ENCODE assay signal across 26 cellular contexts in genomic region chr5:9399094-9399493, GRCh38.
"Had no signal": no experiment of that assay in that cellular context is flagged by ENCODE, and none has a peak within 500 bp of the region (broad histone marks: within the 10 kb centered on the region; RNA-seq: fewer than 3 reads in every experiment).

No MANE protein-coding gene starts in this region.

- DNase-seq: natural killer cell; occipital lobe; ovary; posterior cingulate gyrus; psoas muscle; right cardiac atrium; stimulated activated CD4-positive, alpha-beta T cell treated with anti-CD3 and anti-CD28 coated beads, Interleukin-15, amount 100 ng/mL, for 24 hours; stimulated activated CD4-positive, alpha-beta T cell treated with anti-CD3 and anti-CD28 coated beads, Interleukin-2, amount 100 ng/mL, for 24 hours; stimulated activated CD4-positive, alpha-beta T cell treated with anti-CD3 and anti-CD28 coated beads, Interleukin-2, amount 100 ng/mL, for 48 hours; stimulated activated CD4-positive, alpha-beta T cell treated with anti-CD3 and anti-CD28 coated beads, Interleukin-4, amount 100 ng/mL, for 24 hours; stimulated activated naive B cell treated with anti-CD40 and anti-IgM and Interleukin-4, amounts not matched to agents 10 μg/mL and 1 μg/mL and 100 μg/mL, for 72 hours; stimulated activated naive CD4-positive, alpha-beta T cell treated with Interleukin-2 at 50 U/mL for 16 hours; stomach; thyroid gland; trophoblast cell; upper lobe of left lung had no signal

- ATAC-seq: natural killer cell; psoas muscle; right cardiac atrium; sciatic nerve; stimulated activated effector memory CD8-positive, alpha-beta T cell treated with anti-CD3 and anti-CD28 coated beads, Interleukin-12 subunit alpha, Interleukin-12 subunit beta, amount 100 ng/mL, for 72 hours; stimulated activated naive B cell treated with anti-CD40 and anti-IgM and Interleukin-4, amounts not matched to agents 10 μg/mL and 1 μg/mL and 100 μg/mL, for 72 hours had no signal

- FAIRE-seq: urothelium cell line had no signal

- H3K27me3 ChIP-seq: neural progenitor cell, ovary, stomach, thyroid gland, tibial nerve, upper lobe of left lung, vagina had no signal

- H3K9ac ChIP-seq: neural progenitor cell, parathyroid adenoma had no signal

- H2AFZ ChIP-seq: neural progenitor cell, parathyroid adenoma had no signal

- H3K36me3 ChIP-seq: neural progenitor cell, ovary, stomach, thoracic aorta, thyroid gland, tibial nerve, upper lobe of left lung, vagina had no signal

- H3K4me2 ChIP-seq: neural progenitor cell, smooth muscle cell had no signal

- H3K4me3 ChIP-seq: neural progenitor cell, ovary, psoas muscle, skin epidermis, smooth muscle cell, stomach, thoracic aorta, thyroid gland, tibial nerve, upper lobe of left lung, vagina had no signal

- H3K27ac ChIP-seq: neural progenitor cell, ovary, parathyroid adenoma, psoas muscle, skin epidermis, stomach, thoracic aorta, thyroid gland, tibial nerve, upper lobe of left lung, vagina had no signal

- H3K4me1 ChIP-seq: neural progenitor cell, parathyroid adenoma, psoas muscle, stomach, thyroid gland, tibial nerve, upper lobe of left lung, vagina had no signal

- H3K9me3 ChIP-seq: ovary, psoas muscle, stomach, thoracic aorta, thyroid gland, tibial nerve, upper lobe of left lung, vagina had no signal

- H3K79me2 ChIP-seq: parathyroid adenoma had no signal
